In the genomic region with DNA sequence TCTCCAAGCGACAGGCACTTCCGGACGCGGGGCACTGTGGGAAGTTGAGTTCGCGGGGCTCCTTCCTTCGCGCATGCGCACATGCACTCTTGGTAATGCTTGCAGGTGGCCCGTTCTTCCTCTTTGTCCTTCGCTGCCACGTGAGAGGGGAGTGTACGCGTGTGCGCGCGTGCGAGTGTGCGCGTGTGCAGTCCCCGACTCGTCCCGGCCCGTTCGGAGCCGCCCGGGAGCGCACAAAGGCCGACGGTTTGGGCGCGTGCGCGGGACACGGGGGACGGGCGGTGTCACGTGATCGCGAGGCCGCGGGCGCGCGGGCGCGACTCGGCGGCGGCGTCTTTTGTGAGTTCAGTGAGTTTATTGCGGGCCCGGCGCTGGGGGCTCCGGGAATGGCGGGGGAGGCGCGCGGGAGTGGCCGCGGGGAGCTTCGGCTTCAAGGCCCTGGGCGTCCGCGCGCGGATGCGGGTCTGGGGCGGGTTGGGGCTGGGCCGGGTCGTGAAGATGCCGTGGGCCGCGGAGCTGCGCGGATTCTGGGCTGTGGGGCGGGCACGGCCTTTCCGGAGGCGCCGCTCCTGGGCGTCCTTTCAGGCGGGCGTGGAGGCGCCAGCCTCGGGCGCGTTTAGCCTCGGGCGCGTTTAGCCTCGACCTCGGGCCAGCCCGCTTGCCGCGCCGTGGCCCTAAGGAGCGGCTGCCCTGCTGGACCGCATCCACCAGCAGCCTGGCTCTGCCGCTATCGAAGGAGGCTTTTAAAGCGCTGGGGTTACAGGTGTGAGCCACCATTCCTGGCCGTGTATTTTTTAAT, we compare ENCODE assay signal across 8 cellular contexts. TPM values are rescaled to one million over a fixed set of nuclear protein-coding genes. Genes with fewer than 3 reads are reported as not detected.
A peak's percentile ranks its signal among the peaks of the same experiment; 100 is the strongest.
DNase-seq lines count a peak whose midpoint lies in the region; ATAC-seq and TF ChIP-seq lines count a peak whose summit lies in the region.

A gene (plus strand): TSS at position 303 of the 799 bp plus-strand sequence. CDS start 3,959 bp downstream, outside the sequence.

- H3K9ac ChIP-seq in SU-DHL-6 (ENCODE audit: low read length) = peak within 1 kb of the TSS; percentile 68

- H3K4me2 ChIP-seq in SU-DHL-6 (ENCODE audit: low read depth, low read length, poor library complexity, severe bottlenecking) = peak within 1 kb of the TSS; percentile 99
- H3K4me2 ChIP-seq in osteoblast (ENCODE audit: insufficient read depth, low read length) = peak within 1 kb of the TSS; percentile 69

- peaks cover 38% of the 10 kb centered on the region for H3K9me3 Mint-ChIP-seq in activated naive CD8-positive, alpha-beta T cell treated with anti-CD3 and anti-CD28 coated beads, Interleukin-2, amount 10 ng/mL, durations not matched to agents 7 days and 5 days
- peaks cover 22% of the 10 kb centered on the region for H3K9me3 Mint-ChIP-seq in glutamatergic neuron (ENCODE audit: unreplicated experiment)

- POLR2A ChIA-PET in activated naive CD8-positive, alpha-beta T cell treated with anti-CD3 and anti-CD28 coated beads, Interleukin-2, amount 10 ng/mL, durations not matched to agents 7 days and 5 days (lab: Charles Lee) = interaction anchor here (0.7 to 3.8 kb wide), 10 partner anchors 9 to 150 kb away, joined by 3 to 20 read pairs (median 3); a partner anchor contains a TSS

- H4K20me1 ChIP-seq in SU-DHL-6 (ENCODE audit: low read depth, low read length) (no peaks in the 10 kb centered on the region), osteoblast (ENCODE audit: insufficient read depth, low read length) (peaks cover 4% of the 10 kb centered on the region)

- peak within 1 kb of the TSS; percentile 97 for H3K27ac Mint-ChIP-seq in activated naive CD8-positive, alpha-beta T cell treated with anti-CD3 and anti-CD28 coated beads, Interleukin-2, amount 10 ng/mL, durations not matched to agents 7 days and 5 days
- peak within 1 kb of the TSS; percentile 98 for H3K27ac Mint-ChIP-seq in glutamatergic neuron (ENCODE audit: unreplicated experiment)

- peaks cover 13% of the 10 kb centered on the region for H3K4me1 Mint-ChIP-seq in activated naive CD8-positive, alpha-beta T cell treated with anti-CD3 and anti-CD28 coated beads, Interleukin-2, amount 10 ng/mL, durations not matched to agents 7 days and 5 days
- no peaks in the 10 kb centered on the region for H3K4me1 Mint-ChIP-seq in glutamatergic neuron (ENCODE audit: low read depth, unreplicated experiment)

- H3K9me3 ChIP-seq in SU-DHL-6 (ENCODE audit: insufficient read depth, low read length) (peaks cover 53% of the 10 kb centered on the region; the same call in 1 of the 2 replicates), osteoblast (ENCODE audit: low read depth, low read length) (peaks cover 23% of the 10 kb centered on the region), thoracic aorta (peaks cover 43% of the 10 kb centered on the region)

- no peak for TF ChIP-seq CTCF in SU-DHL-6 (IDR thresholded peaks at IDR 0.05; ENCODE audit: insufficient read depth, low read length, poor library complexity, severe bottlenecking)
- no peak for TF ChIP-seq CTCF in glutamatergic neuron (IDR thresholded peaks at IDR 0.05; ENCODE audit: partially characterized antibody, unreplicated experiment)
- TF ChIP-seq CTCF in osteoblast (IDR thresholded peaks at IDR 0.05; ENCODE audit: extremely low read depth, low read depth, low read length) = no peak
- TF ChIP-seq CTCF in thoracic aorta (IDR thresholded peaks at IDR 0.05) = no peak

- ATAC-seq in HG02678 (IDR thresholded peaks at IDR 0.05; ENCODE audit: unreplicated experiment) (peak; percentile 97), thoracic aorta (ENCODE audit: insufficient number of reproducible peaks, low FRiP score, low read depth) (peak; percentile 100)
- ATAC-seq in activated naive CD8-positive, alpha-beta T cell treated with anti-CD3 and anti-CD28 coated beads, Interleukin-2, amount 10 ng/mL, durations not matched to agents 7 days and 5 days (ENCODE audit: low read depth) = peak; percentile 95

- peak within 1 kb of the TSS; percentile 87 for H3K27ac ChIP-seq in SU-DHL-6 (ENCODE audit: low read depth, low read length)
- H3K27ac ChIP-seq in osteoblast (ENCODE audit: low read depth, low read length) = peak within 1 kb of the TSS; percentile 46
- peak within 1 kb of the TSS; percentile 76 to 87 for H3K27ac ChIP-seq in thoracic aorta

- H3F3A ChIP-seq in SU-DHL-6 (ENCODE audit: insufficient read depth) = peaks cover 5% of the 10 kb centered on the region; the same call in 1 of the 2 replicates

- H3K4me3 ChIP-seq in SU-DHL-6 (ENCODE audit: insufficient read depth, low read length, poor library complexity, severe bottlenecking) = peak within 1 kb of the TSS; percentile 84
- peak within 1 kb of the TSS; percentile 72 for H3K4me3 ChIP-seq in osteoblast (ENCODE audit: insufficient read depth, low read length)
- H3K4me3 ChIP-seq in thoracic aorta = peak within 1 kb of the TSS; percentile 89

- TF ChIP-seq POLR2A in GM10847 (IDR thresholded peaks at IDR 0.05; ENCODE audit: extremely low read depth, insufficient read length) = peak; percentile 74

- H3K27me3 Mint-ChIP-seq in activated naive CD8-positive, alpha-beta T cell treated with anti-CD3 and anti-CD28 coated beads, Interleukin-2, amount 10 ng/mL, durations not matched to agents 7 days and 5 days = no peaks in the 10 kb centered on the region
- H3K27me3 Mint-ChIP-seq in glutamatergic neuron (ENCODE audit: unreplicated experiment) = peaks cover 11% of the 10 kb centered on the region

- H3K36me3 ChIP-seq in SU-DHL-6 (ENCODE audit: low read length) = peaks cover 39% of the 10 kb centered on the region
- H3K36me3 ChIP-seq in osteoblast (ENCODE audit: insufficient read depth, low read length) = peaks cover 32% of the 10 kb centered on the region
- peaks cover 20% of the 10 kb centered on the region for H3K36me3 ChIP-seq in thoracic aorta

- peak within 1 kb of the TSS; percentile 86 for H3K4me3 Mint-ChIP-seq in activated naive CD8-positive, alpha-beta T cell treated with anti-CD3 and anti-CD28 coated beads, Interleukin-2, amount 10 ng/mL, durations not matched to agents 7 days and 5 days
- peak within 1 kb of the TSS; percentile 92 for H3K4me3 Mint-ChIP-seq in glutamatergic neuron (ENCODE audit: unreplicated experiment)

- DNase-seq in NCI-H128 (lab: John Stamatoyannopoulos, UW; ENCODE audit: unreplicated experiment) (peak; percentile 94), glutamatergic neuron (peak; percentile 98), osteoblast (ENCODE audit: insufficient read length, low spot score, missing footprints) (peak; percentile 97), thoracic aorta (ENCODE audit: low spot score) (peak; percentile 86)
- peak; percentile 95 for DNase-seq in activated naive CD8-positive, alpha-beta T cell treated with anti-CD3 and anti-CD28 coated beads, Interleukin-2, amount 10 ng/mL, durations not matched to agents 7 days and 5 days

- no peaks in the 10 kb centered on the region for H3K9me2 ChIP-seq in SU-DHL-6 (replicated peaks; ENCODE audit: insufficient read depth, low read length)

- H3K79me2 ChIP-seq in SU-DHL-6 (ENCODE audit: insufficient read depth, low read length) (peaks cover 30% of the 10 kb centered on the region), osteoblast (ENCODE audit: insufficient read depth, low read length) (peaks cover 45% of the 10 kb centered on the region)

- H2AFZ ChIP-seq in SU-DHL-6 (ENCODE audit: low read depth, low read length, severe bottlenecking) (peak within 1 kb of the TSS; percentile 87), osteoblast (ENCODE audit: low read length) (peak within 1 kb of the TSS; percentile 84)

- no peaks in the 10 kb centered on the region for H3K27me3 ChIP-seq in SU-DHL-6 (ENCODE audit: low read length)
- no peaks in the 10 kb centered on the region for H3K27me3 ChIP-seq in osteoblast (ENCODE audit: insufficient read depth, low read length)
- H3K27me3 ChIP-seq in thoracic aorta (replicated peaks; ENCODE audit: insufficient read depth) = no peaks in the 10 kb centered on the region

- peaks cover 7% of the 10 kb centered on the region for H3K4me1 ChIP-seq in osteoblast (ENCODE audit: insufficient read depth, low read length)
- peaks cover 2 to 14% of the 10 kb centered on the region in 2 donors for H3K4me1 ChIP-seq in thoracic aorta (ENCODE audit: control insufficient read depth in 1 of 2, low read depth in 2 of 2)

- H3K36me3 Mint-ChIP-seq in activated naive CD8-positive, alpha-beta T cell treated with anti-CD3 and anti-CD28 coated beads, Interleukin-2, amount 10 ng/mL, durations not matched to agents 7 days and 5 days = peaks cover 45% of the 10 kb centered on the region
- H3K36me3 Mint-ChIP-seq in glutamatergic neuron (ENCODE audit: unreplicated experiment) = peaks cover 38% of the 10 kb centered on the region

RNA-seq across cellular contexts. Expression of the gene that starts here (rescaled TPM):
- total RNA-seq in activated naive CD8-positive, alpha-beta T cell treated with anti-CD3 and anti-CD28 coated beads, Interleukin-2, amount 10 ng/mL, durations not matched to agents 7 days and 5 days = 10 to 100 TPM; 36.2 to 40.8 TPM
- total RNA-seq in glutamatergic neuron (ENCODE audit: unreplicated experiment) = 76.7 TPM
- total RNA-seq in osteoblast = 28.9 and 30.0 TPM in 2 replicates
- 10 to 100 TPM; 29.0 to 39.4 TPM for total RNA-seq in thoracic aorta

Comparison
In these comparisons a context has a peak if more than half of its experiments do, and no peak if none do; other contexts are left out.
1. Peak in every context shown above with its lines: DNase-seq, ATAC-seq, H3K4me3 ChIP-seq and H3K27ac ChIP-seq.